ENCODE assay signal across 1 cellular context in the genomic region with DNA sequence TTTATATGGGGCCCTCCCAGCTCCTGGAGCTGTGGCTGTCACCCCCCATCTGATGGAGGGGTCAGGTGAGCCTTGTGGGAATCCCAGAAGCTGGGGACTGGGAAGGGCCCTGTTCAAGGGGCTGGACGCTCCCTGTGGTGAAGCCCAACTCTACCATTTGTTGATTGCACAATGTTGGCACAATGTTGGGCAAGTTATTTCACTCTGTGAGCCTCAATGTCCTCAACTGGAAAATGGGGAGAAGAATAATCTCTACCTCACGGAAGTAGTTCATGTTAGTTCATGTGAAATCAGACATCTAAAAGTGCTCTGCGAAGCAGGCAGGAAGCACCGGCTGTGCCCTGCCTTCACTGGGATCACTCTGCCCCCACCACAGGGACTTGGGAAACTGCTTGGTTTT.
TF ChIP-seq lines count a peak whose summit lies in the region.

No MANE protein-coding gene starts in this region.

TF ChIP-seq in endothelial cell of umbilical vein, 7 proteins besides CTCF, POLR2A, EP300 and RAD21 (continued from another document):
- TF ChIP-seq, protein P1, sequence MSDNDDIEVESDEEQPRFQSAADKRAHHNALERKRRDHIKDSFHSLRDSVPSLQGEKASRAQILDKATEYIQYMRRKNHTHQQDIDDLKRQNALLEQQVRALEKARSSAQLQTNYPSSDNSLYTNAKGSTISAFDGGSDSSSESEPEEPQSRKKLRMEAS (IDR thresholded peaks at IDR 0.05; ENCODE audit: insufficient read depth, insufficient read length), result no peak
- TF ChIP-seq POLR2AphosphoS5 (IDR thresholded peaks at IDR 0.05; ENCODE audit: insufficient read depth, low read depth, low read length), result no peak
